Comparison of ENCODE assay signal across 2 cellular contexts in genomic region chr7:5909011-5909410, GRCh38. TPM values are rescaled to one million over a fixed set of nuclear protein-coding genes. Genes with fewer than 3 reads are reported as not detected.
"Had no signal": no experiment of that assay in that cellular context is flagged by ENCODE, and none has a peak within 500 bp of the region (broad histone marks: within the 10 kb centered on the region; RNA-seq: fewer than 3 reads in every experiment).

No MANE protein-coding gene starts in this region.

RNA-seq across cellular contexts. Expression of gene OCM, which starts 28.4 kb away (rescaled TPM):
- total RNA-seq: G401, GM12878 had no signal
- polyA plus RNA-seq: GM12878 had no signal
